13 cellular contexts compared by ENCODE assay signal in the genomic region with DNA sequence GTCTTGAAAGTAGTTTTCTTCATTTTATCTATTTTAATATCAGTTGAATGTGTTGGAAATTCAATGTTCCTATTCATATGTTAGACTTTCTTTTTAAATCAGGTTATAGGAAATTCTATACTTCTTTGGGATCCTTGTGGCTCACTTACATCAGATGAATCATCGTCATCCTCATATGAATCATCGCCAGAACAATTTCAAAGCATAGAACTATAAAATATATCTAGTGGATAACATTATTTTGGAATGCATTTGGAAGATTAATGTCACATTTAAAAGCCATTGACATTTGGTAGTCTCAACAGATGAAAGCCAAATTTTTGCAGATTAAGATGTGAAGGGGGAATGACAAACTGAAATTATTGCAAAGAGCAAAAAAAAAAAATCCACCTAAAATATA.
A peak's percentile ranks its signal among the peaks of the same experiment; 100 is the strongest.
DNase-seq lines count a peak whose midpoint lies in the region; ATAC-seq, FAIRE-seq and TF ChIP-seq lines count a peak whose summit lies in the region.
"Had no signal": no experiment of that assay in that cellular context is flagged by ENCODE, and none has a peak within 500 bp of the region (broad histone marks: within the 10 kb centered on the region; RNA-seq: fewer than 3 reads in every experiment).

No MANE protein-coding gene starts in this region.

- intact Hi-C loops in activated naive CD4-positive, alpha-beta T cell treated with anti-CD3 and anti-CD28 coated beads for 36 hours (cut with micrococcal nuclease), result loop anchor here (5.0 to 10.0 kb wide), 4 partner anchors 548 to 1828 kb away; a partner anchor contains a TSS

- FAIRE-seq in TTC549 (lab: Jason Lieb, UNC), result peak; percentile 7

- H3K4me3 Mint-ChIP-seq in activated naive CD4-positive, alpha-beta T cell treated with anti-CD3 and anti-CD28 coated beads, Interleukin-2, amount 50 U/mL, for 24 hours, result no peak overlapping the region
- no peak overlapping the region for H3K4me3 Mint-ChIP-seq in activated naive CD4-positive, alpha-beta T cell treated with anti-CD3 and anti-CD28 coated beads for 36 hours
- H3K4me3 Mint-ChIP-seq in endodermal cell, result no peak overlapping the region
- H3K4me3 Mint-ChIP-seq: immature natural killer cell had no signal

- TF ChIP-seq CTCF in fibroblast of the aortic adventitia (IDR thresholded peaks at IDR 0.05; ENCODE audit: insufficient read depth, low read length) (no peak), endodermal cell (conservative IDR thresholded peaks at IDR 0.05) (no peak)

- H3K4me1 ChIP-seq in endodermal cell (ENCODE audit: control insufficient read depth, insufficient read depth, low read length), result no peaks in the 10 kb centered on the region
- H3K4me1 ChIP-seq: ascending aorta had no signal

- peak overlapping the region; percentile 6 for H3K27ac Mint-ChIP-seq in activated naive CD4-positive, alpha-beta T cell treated with anti-CD3 and anti-CD28 coated beads, Interleukin-2, amount 50 U/mL, for 24 hours
- no peak overlapping the region for H3K27ac Mint-ChIP-seq in activated naive CD4-positive, alpha-beta T cell treated with anti-CD3 and anti-CD28 coated beads for 36 hours
- no peak overlapping the region for H3K27ac Mint-ChIP-seq in endodermal cell
- H3K27ac Mint-ChIP-seq: immature natural killer cell had no signal

- DNase-seq in activated naive CD4-positive, alpha-beta T cell treated with anti-CD3 and anti-CD28 coated beads for 36 hours, result no peak
- peak; percentile 86 for DNase-seq in fibroblast of the aortic adventitia (ENCODE audit: low read depth)
- DNase-seq in stromal cell of bone marrow (ENCODE audit: low read depth), result peak; percentile 53
- no peak for DNase-seq in NCI-H187 treated with DMSO at 0.1 percent for 48 hours (lab: John Stamatoyannopoulos, UW)
- no peak for DNase-seq in endodermal cell
- DNase-seq: DND-41, immature natural killer cell, NCI-H2171 treated with DMSO at 0.1 percent for 48 hours had no signal

- CTCF ChIA-PET in activated naive CD4-positive, alpha-beta T cell treated with anti-CD3 and anti-CD28 coated beads for 36 hours (lab: Charles Lee), result no interaction called here

- 100% methylated on average over 1 of the region's 2 CpGs; no CpG with 5 or more reads in 1 of the 2 experiments for WGBS in endodermal cell (ENCODE audit: insufficient coverage in 1 of 2, insufficient read length in 1 of 2), 2 experiments

- H3K36me3 ChIP-seq in endodermal cell (ENCODE audit: control insufficient read depth, insufficient read depth, low read length), result no peaks in the 10 kb centered on the region
- H3K36me3 ChIP-seq: ascending aorta, MG63 had no signal

- peaks cover 3% of the 10 kb centered on the region for H3K36me3 Mint-ChIP-seq in activated naive CD4-positive, alpha-beta T cell treated with anti-CD3 and anti-CD28 coated beads, Interleukin-2, amount 50 U/mL, for 24 hours
- H3K36me3 Mint-ChIP-seq in activated naive CD4-positive, alpha-beta T cell treated with anti-CD3 and anti-CD28 coated beads for 36 hours (ENCODE audit: low read depth), result no peaks in the 10 kb centered on the region
- peaks cover 2% of the 10 kb centered on the region for H3K36me3 Mint-ChIP-seq in endodermal cell (ENCODE audit: low read depth)

- H3K27me3 ChIP-seq in endodermal cell (ENCODE audit: control insufficient read depth, insufficient read depth, low read length, poor library complexity, severe bottlenecking), result peaks cover 5% of the 10 kb centered on the region
- H3K27me3 ChIP-seq: ascending aorta, MG63 had no signal

- H3K9me3 Mint-ChIP-seq in activated naive CD4-positive, alpha-beta T cell treated with anti-CD3 and anti-CD28 coated beads, Interleukin-2, amount 50 U/mL, for 24 hours, result peaks cover 9% of the 10 kb centered on the region
- peaks cover 6% of the 10 kb centered on the region for H3K9me3 Mint-ChIP-seq in activated naive CD4-positive, alpha-beta T cell treated with anti-CD3 and anti-CD28 coated beads for 36 hours
- H3K9me3 Mint-ChIP-seq in endodermal cell, result peaks cover 5% of the 10 kb centered on the region

- H3K9me3 ChIP-seq in endodermal cell (ENCODE audit: control insufficient read depth, low read length), result peaks cover 1% of the 10 kb centered on the region

- H3K27ac ChIP-seq in endodermal cell (ENCODE audit: low read depth, low read length), result no peak overlapping the region
- H3K27ac ChIP-seq: ascending aorta had no signal

- no peak for ATAC-seq in GM18517 (IDR thresholded peaks at IDR 0.05; ENCODE audit: unreplicated experiment)

- H3K4me1 Mint-ChIP-seq in activated naive CD4-positive, alpha-beta T cell treated with anti-CD3 and anti-CD28 coated beads, Interleukin-2, amount 50 U/mL, for 24 hours, result peaks cover 23% of the 10 kb centered on the region
- peaks cover 19% of the 10 kb centered on the region for H3K4me1 Mint-ChIP-seq in activated naive CD4-positive, alpha-beta T cell treated with anti-CD3 and anti-CD28 coated beads for 36 hours (ENCODE audit: low read depth)
- H3K4me1 Mint-ChIP-seq in endodermal cell, result no peaks in the 10 kb centered on the region

- no peaks in the 10 kb centered on the region for H3K27me3 Mint-ChIP-seq in activated naive CD4-positive, alpha-beta T cell treated with anti-CD3 and anti-CD28 coated beads, Interleukin-2, amount 50 U/mL, for 24 hours
- no peaks in the 10 kb centered on the region for H3K27me3 Mint-ChIP-seq in activated naive CD4-positive, alpha-beta T cell treated with anti-CD3 and anti-CD28 coated beads for 36 hours (ENCODE audit: low read depth)
- H3K27me3 Mint-ChIP-seq in endodermal cell (ENCODE audit: insufficient read depth), result peaks cover 15% of the 10 kb centered on the region

- H3K4me3 ChIP-seq in fibroblast of the aortic adventitia (ENCODE audit: low read depth, low read length) (no peak overlapping the region), endodermal cell (ENCODE audit: low read length) (no peak overlapping the region)
- H3K4me3 ChIP-seq: ascending aorta, MG63 had no signal

- no peak overlapping the region for H3K9ac ChIP-seq in endodermal cell (ENCODE audit: extremely low read depth, low read length, poor library complexity, severe bottlenecking)

Comparison
In these comparisons a context has a peak if more than half of its experiments do, and no peak if none do; other contexts are left out.
1. DNase-seq: peak in fibroblast of the aortic adventitia (single experiment) and stromal cell of bone marrow (single experiment); none in activated naive CD4-positive, alpha-beta T cell treated with anti-CD3 and anti-CD28 coated beads for 36 hours (single experiment), NCI-H187 treated with DMSO at 0.1 percent for 48 hours (single experiment) and endodermal cell (single experiment).